ENCODE assay signal across 8 cellular contexts in genomic region chr16:2838928-2839327, GRCh38. TPM values are rescaled to one million over a fixed set of nuclear protein-coding genes. Genes with fewer than 3 reads are reported as not detected.
DNase-seq lines count a peak whose midpoint lies in the region; ATAC-seq, FAIRE-seq and TF ChIP-seq lines count a peak whose summit lies in the region.

No MANE protein-coding gene starts in this region.

- peaks cover 3% of the 10 kb centered on the region for H3K79me1 ChIP-seq in trophoblast cell (ENCODE audit: low read length)

- H3K27ac Mint-ChIP-seq in CD4-positive, CD25-positive, alpha-beta regulatory T cell: peak overlapping the region in 1 of 3 donors; percentile 20
- no peak overlapping the region for H3K27ac Mint-ChIP-seq in activated naive CD4-positive, alpha-beta T cell treated with anti-CD3 and anti-CD28 coated beads, Interleukin-2, amount 10 ng/mL, durations not matched to agents 7 days and 5 days

- H4K12ac ChIP-seq in trophoblast cell (ENCODE audit: low read depth, low read length): no peak overlapping the region

- H3K4me1 Mint-ChIP-seq in CD4-positive, CD25-positive, alpha-beta regulatory T cell: peaks cover 0 to 48% (median 14%) of the 10 kb centered on the region in 4 donors
- H3K4me1 Mint-ChIP-seq in activated naive CD4-positive, alpha-beta T cell treated with anti-CD3 and anti-CD28 coated beads, Interleukin-2, amount 10 ng/mL, durations not matched to agents 7 days and 5 days: peaks cover 28% of the 10 kb centered on the region

- H4K91ac ChIP-seq in trophoblast cell (ENCODE audit: low read depth, low read length): no peak overlapping the region

- peak overlapping the region in 2 of 4 donors; percentile 10 to 24 for H3K4me3 Mint-ChIP-seq in CD4-positive, CD25-positive, alpha-beta regulatory T cell
- H3K4me3 Mint-ChIP-seq in activated naive CD4-positive, alpha-beta T cell treated with anti-CD3 and anti-CD28 coated beads, Interleukin-2, amount 10 ng/mL, durations not matched to agents 7 days and 5 days: no peak overlapping the region

- no peak overlapping the region for H3K18ac ChIP-seq in trophoblast cell (ENCODE audit: low read length)

- peak; percentile 49 to 50 for ATAC-seq in CD4-positive, CD25-positive, alpha-beta regulatory T cell (ENCODE audit: low read depth in 2 of 2)
- no peak for ATAC-seq in HG02642 (IDR thresholded peaks at IDR 0.05; ENCODE audit: poor library complexity, unreplicated experiment)
- ATAC-seq in HG03280 (IDR thresholded peaks at IDR 0.05; ENCODE audit: unreplicated experiment): no peak

- H2AFZ ChIP-seq in trophoblast cell (ENCODE audit: insufficient read depth, low read length, poor library complexity): no peak overlapping the region

- peak in 2 of 3 donors; percentile 34 to 60 for DNase-seq in CD4-positive, CD25-positive, alpha-beta regulatory T cell
- DNase-seq in H54 (ENCODE audit: insufficient read length, low spot score) (peak; percentile 75), RPMI8226 (peak; percentile 83), glomerular visceral epithelial cell (ENCODE audit: extremely low spot score) (peak; percentile 84), trophoblast cell (peak; percentile 76 to 81)
- DNase-seq in activated naive CD4-positive, alpha-beta T cell treated with anti-CD3 and anti-CD28 coated beads, Interleukin-2, amount 10 ng/mL, durations not matched to agents 7 days and 5 days: peak; percentile 67

- no peak overlapping the region for H3K23ac ChIP-seq in trophoblast cell (ENCODE audit: low read length)

- H4K8ac ChIP-seq in trophoblast cell (ENCODE audit: low read depth, low read length): no peak overlapping the region

- CTCF ChIA-PET in activated naive CD4-positive, alpha-beta T cell treated with anti-CD3 and anti-CD28 coated beads, Interleukin-2, amount 10 ng/mL, durations not matched to agents 7 days and 5 days (lab: Charles Lee): interaction anchor here (0.8 to 3.5 kb wide), 20 partner anchors 9 to 88 kb away, joined by 3 to 95 read pairs (median 5); partner anchors contain the start of genes FLYWCH2 and ZG16B

- TF ChIP-seq POLR2A in H54 (IDR thresholded peaks at IDR 0.05; ENCODE audit: low read depth, low read length): 0 out of 2 replicates have a peak, but pooled peaks have one; percentile 4

- H3K4me1 ChIP-seq in CD4-positive, CD25-positive, alpha-beta regulatory T cell (ENCODE audit: control insufficient read depth, insufficient read depth, low read length, poor library complexity, severe bottlenecking): peaks cover 29% of the 10 kb centered on the region
- peaks cover 10 to 15% of the 10 kb centered on the region in 2 experiments for H3K4me1 ChIP-seq in trophoblast cell (ENCODE audit: control insufficient read depth in 1 of 2, insufficient read depth in 2 of 2, low read length in 2 of 2)

- no peaks in the 10 kb centered on the region for H3K36me3 Mint-ChIP-seq in CD4-positive, CD25-positive, alpha-beta regulatory T cell
- H3K36me3 Mint-ChIP-seq in activated naive CD4-positive, alpha-beta T cell treated with anti-CD3 and anti-CD28 coated beads, Interleukin-2, amount 10 ng/mL, durations not matched to agents 7 days and 5 days: no peaks in the 10 kb centered on the region

- no CpG with 5 or more reads among the region's 12 CpGs for WGBS in trophoblast cell (ENCODE audit: extremely low coverage, insufficient coverage, insufficient read length)

- H3K4me2 ChIP-seq in trophoblast cell (ENCODE audit: low read length): no peak overlapping the region

- no peak for FAIRE-seq in H54 (lab: Jason Lieb, UNC)

- H3K9ac ChIP-seq in trophoblast cell (ENCODE audit: low read length): no peak overlapping the region

- H2BK12ac ChIP-seq in trophoblast cell (ENCODE audit: low read length): no peak overlapping the region

- H3K27me3 ChIP-seq in CD4-positive, CD25-positive, alpha-beta regulatory T cell (ENCODE audit: control insufficient read depth, insufficient read depth, low read length): no peaks in the 10 kb centered on the region
- H3K27me3 ChIP-seq in trophoblast cell (ENCODE audit: insufficient read depth, low read length): no peaks in the 10 kb centered on the region

- H2AK5ac ChIP-seq in trophoblast cell (ENCODE audit: low read length): no peak overlapping the region

- H3K79me2 ChIP-seq in trophoblast cell (ENCODE audit: control insufficient read depth, insufficient read depth, low read length, poor library complexity): no peaks in the 10 kb centered on the region

- no peaks in the 10 kb centered on the region for H3K9me3 ChIP-seq in CD4-positive, CD25-positive, alpha-beta regulatory T cell (ENCODE audit: control insufficient read depth in 2 of 2, low read length in 2 of 2)
- peaks cover 1% of the 10 kb centered on the region for H3K9me3 ChIP-seq in trophoblast cell (ENCODE audit: insufficient read depth, low read depth, low read length)

- no peak overlapping the region for H3K4me3 ChIP-seq in CD4-positive, CD25-positive, alpha-beta regulatory T cell (ENCODE audit: low read depth, low read length)
- H3K4me3 ChIP-seq in trophoblast cell (ENCODE audit: low read depth, low read length): no peak overlapping the region

- no peak overlapping the region for H3K4ac ChIP-seq in trophoblast cell (ENCODE audit: low read depth, low read length)

- peaks cover 0 to 3% (median 0%) of the 10 kb centered on the region in 7 donors for H3K9me3 Mint-ChIP-seq in CD4-positive, CD25-positive, alpha-beta regulatory T cell
- H3K9me3 Mint-ChIP-seq in activated naive CD4-positive, alpha-beta T cell treated with anti-CD3 and anti-CD28 coated beads, Interleukin-2, amount 10 ng/mL, durations not matched to agents 7 days and 5 days: no peaks in the 10 kb centered on the region

- no peak overlapping the region for H3K27ac ChIP-seq in CD4-positive, CD25-positive, alpha-beta regulatory T cell (ENCODE audit: insufficient read depth, low read length, poor library complexity, severe bottlenecking)
- no peak overlapping the region for H3K27ac ChIP-seq in trophoblast cell (ENCODE audit: low read depth, low read length)

- H3K27me3 Mint-ChIP-seq in CD4-positive, CD25-positive, alpha-beta regulatory T cell: peaks cover 14% of the 10 kb centered on the region
- peaks cover 35% of the 10 kb centered on the region for H3K27me3 Mint-ChIP-seq in activated naive CD4-positive, alpha-beta T cell treated with anti-CD3 and anti-CD28 coated beads, Interleukin-2, amount 10 ng/mL, durations not matched to agents 7 days and 5 days

- H2BK5ac ChIP-seq in trophoblast cell (ENCODE audit: low read depth, low read length, poor library complexity): no peak overlapping the region

- H3K36me3 ChIP-seq in CD4-positive, CD25-positive, alpha-beta regulatory T cell (ENCODE audit: control insufficient read depth, insufficient read depth, low read length): no peaks in the 10 kb centered on the region
- no peaks in the 10 kb centered on the region for H3K36me3 ChIP-seq in trophoblast cell (ENCODE audit: control insufficient read depth in 1 of 2, insufficient read depth in 2 of 2, low read length in 2 of 2)

- no peak overlapping the region for H2BK120ac ChIP-seq in trophoblast cell (ENCODE audit: insufficient read depth, low read length, poor library complexity)

- H3K14ac ChIP-seq in trophoblast cell (ENCODE audit: low read length): no peak overlapping the region

RNA-seq across cellular contexts. Expression of gene ZG16B, which starts 8.8 kb away (rescaled TPM):
- not detected for total RNA-seq in CD4-positive, CD25-positive, alpha-beta regulatory T cell
- 1 to 10 TPM in 2 of 4 donors, under 1 TPM in 2; 0.60 to 2.4 (median 1.4) TPM for polyA plus RNA-seq in CD4-positive, CD25-positive, alpha-beta regulatory T cell
- not detected in 2 replicates for polyA plus RNA-seq in trophoblast cell (2013)

RNA-seq across cellular contexts. Expression of gene PRSS22, which starts 19.0 kb away (rescaled TPM):
- not detected for total RNA-seq in CD4-positive, CD25-positive, alpha-beta regulatory T cell
- polyA plus RNA-seq in CD4-positive, CD25-positive, alpha-beta regulatory T cell: not detected
- 1.9 and 2.0 TPM in 2 replicates for polyA plus RNA-seq in trophoblast cell (2013)

RNA-seq across cellular contexts. Expression of gene PRSS21, which starts 21.9 kb away (rescaled TPM):
- not detected for total RNA-seq in CD4-positive, CD25-positive, alpha-beta regulatory T cell
- 1 to 10 TPM in 3 of 4 donors, under 1 TPM in 1; 0.43 to 8.4 (median 4.1) TPM for polyA plus RNA-seq in CD4-positive, CD25-positive, alpha-beta regulatory T cell
- not detected in 2 replicates for polyA plus RNA-seq in trophoblast cell (2013)

RNA-seq across cellular contexts. Expression of gene PRSS41, which starts 40.7 kb away (rescaled TPM):
- total RNA-seq in CD4-positive, CD25-positive, alpha-beta regulatory T cell: not detected
- polyA plus RNA-seq in CD4-positive, CD25-positive, alpha-beta regulatory T cell: not detected
- polyA plus RNA-seq in trophoblast cell (2013): not detected in 2 replicates

RNA-seq across cellular contexts. Expression of gene FLYWCH2, which starts 44.1 kb away (rescaled TPM):
- 12.8 TPM for total RNA-seq in CD4-positive, CD25-positive, alpha-beta regulatory T cell
- 10 to 100 TPM; 14.8 to 27.1 (median 18.3) TPM for polyA plus RNA-seq in CD4-positive, CD25-positive, alpha-beta regulatory T cell
- polyA plus RNA-seq in trophoblast cell (2013): 10.0 and 10.5 TPM in 2 replicates

Comparison
In these comparisons a context has a peak if more than half of its experiments do, and no peak if none do; other contexts are left out.
1. ATAC-seq: peak in CD4-positive, CD25-positive, alpha-beta regulatory T cell (2 of 2); none in HG02642 (single experiment) and HG03280 (single experiment).
2. Peak in every context shown above with its lines, with median percentiles within 50 percentile points of each other: DNase-seq.